In the genomic region with DNA sequence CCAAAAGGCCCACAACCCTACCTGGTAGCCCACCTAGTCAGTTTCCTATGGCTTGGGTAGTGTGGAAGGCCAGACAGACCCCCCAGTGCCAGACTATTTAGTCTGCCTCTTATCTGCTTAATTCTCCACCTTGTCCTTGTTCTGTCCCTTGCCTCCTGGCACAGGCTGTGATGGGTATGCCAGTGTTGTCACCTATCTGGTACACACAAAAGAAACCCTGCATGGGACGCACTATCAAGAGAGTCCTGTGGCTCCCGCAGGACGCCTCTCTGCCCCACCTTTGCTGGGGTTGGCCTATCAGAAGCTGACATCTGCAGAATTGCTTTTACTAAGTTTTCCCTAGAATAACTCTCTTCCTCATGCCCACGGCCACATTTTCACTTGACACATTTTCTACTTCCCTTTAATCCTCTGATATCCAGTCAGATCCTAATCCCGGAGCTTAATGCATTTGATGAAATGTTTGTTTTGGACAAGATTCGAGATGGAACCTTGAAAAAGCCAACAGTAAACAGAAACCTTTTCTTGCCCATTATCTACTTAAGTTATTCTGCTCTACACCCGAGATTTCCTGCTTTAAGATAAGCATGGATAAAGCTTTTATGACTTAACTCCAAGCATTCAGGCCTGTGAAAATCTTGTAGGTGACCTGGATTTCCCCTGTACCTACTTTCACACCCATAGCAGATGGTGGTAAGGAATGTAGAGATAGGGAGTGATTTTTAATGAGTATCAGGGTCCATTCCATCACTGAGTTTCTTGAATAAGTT, we compare ENCODE assay signal across 18 cellular contexts.
A peak's percentile ranks its signal among the peaks of the same experiment; 100 is the strongest.
DNase-seq lines count a peak whose midpoint lies in the region; ATAC-seq and TF ChIP-seq lines count a peak whose summit lies in the region.
"Had no signal": no experiment of that assay in that cellular context is flagged by ENCODE, and none has a peak within 500 bp of the region (broad histone marks: within the 10 kb centered on the region; RNA-seq: fewer than 3 reads in every experiment).

No MANE protein-coding gene starts in this region.

- H2AK5ac ChIP-seq in mesenchymal stem cell (ENCODE audit: low read length, severe bottlenecking): no peak overlapping the region

- 38% methylated on average over 6 of the region's 7 CpGs for WGBS in mesenchymal stem cell

- H3K4ac ChIP-seq in mesenchymal stem cell (ENCODE audit: low read depth in 1 of 2, low read length in 2 of 2): peak overlapping the region in 1 of 2 experiments; percentile 17

- ATAC-seq in Right ventricle myocardium superior (ENCODE audit: poor library complexity): peak; percentile 55
- ATAC-seq: K562 had no signal

- no peak overlapping the region for H3K4me2 ChIP-seq in mesenchymal stem cell (ENCODE audit: low read length, poor library complexity, severe bottlenecking)
- H3K4me2 ChIP-seq: PC-9 had no signal

- no peaks in the 10 kb centered on the region for H3K27me3 ChIP-seq in left ventricle myocardium inferior (ENCODE audit: low read depth)
- no peaks in the 10 kb centered on the region for H3K27me3 ChIP-seq in mesenchymal stem cell (ENCODE audit: control insufficient read depth in 1 of 2, insufficient read depth in 1 of 2, low read length in 2 of 2)

- H3K4me1 ChIP-seq in left ventricle myocardium inferior (peaks cover 12% of the 10 kb centered on the region), mesenchymal stem cell (ENCODE audit: control insufficient read depth, insufficient read depth, low read depth, low read length) (peaks cover 2% of the 10 kb centered on the region)

- no peaks in the 10 kb centered on the region for H3K9me3 Mint-ChIP-seq in type B pancreatic cell

- peak overlapping the region; percentile 49 for H2BK120ac ChIP-seq in mesenchymal stem cell (ENCODE audit: low read depth, low read length)

- no peaks in the 10 kb centered on the region for H3K36me3 Mint-ChIP-seq in type B pancreatic cell
- H3K36me3 Mint-ChIP-seq: CD14-positive monocyte had no signal

- H3K27me3 Mint-ChIP-seq in type B pancreatic cell: peaks cover 4% of the 10 kb centered on the region

- no peak overlapping the region for H3K9ac ChIP-seq in mesenchymal stem cell (ENCODE audit: low read length)

- no peaks in the 10 kb centered on the region for H3K79me1 ChIP-seq in mesenchymal stem cell (replicated peaks; ENCODE audit: low read length, poor library complexity, severe bottlenecking)

- DNase-seq in Right ventricle myocardium superior: peak; percentile 37
- DNase-seq in left ventricle myocardium inferior: no peak
- peak; percentile 10 for DNase-seq in astrocyte of the hippocampus (ENCODE audit: low read depth, low spot score)
- DNase-seq in mesenchymal stem cell: no peak
- no peak for DNase-seq in type B pancreatic cell (ENCODE audit: extremely low spot score, unreplicated experiment)
- no peak for DNase-seq in hepatic stellate cell (ENCODE audit: low spot score)
- DNase-seq in NCI-H1417 (lab: John Stamatoyannopoulos, UW): no peak
- no peak for DNase-seq in H4 (ENCODE audit: low spot score)
- DNase-seq: COR-L47, DMS79 treated with DMSO at 0.1 percent for 48 hours, NCI-H1048, NCI-H2107, NCI-H345, NCI-H526 treated with DMSO at 0.1 percent for 48 hours, PC-9 had no signal

- no peak overlapping the region for H3K14ac ChIP-seq in mesenchymal stem cell (ENCODE audit: low read length in 2 of 2)

- H2BK12ac ChIP-seq in mesenchymal stem cell (ENCODE audit: low read length in 2 of 2): no peak overlapping the region

- no peak overlapping the region for H3K4me3 Mint-ChIP-seq in type B pancreatic cell
- H3K4me3 Mint-ChIP-seq: CD14-positive monocyte had no signal

- H3K27ac Mint-ChIP-seq in type B pancreatic cell: peak overlapping the region; percentile 22
- H3K27ac Mint-ChIP-seq: CD14-positive monocyte had no signal

- H2BK15ac ChIP-seq in mesenchymal stem cell (ENCODE audit: low read depth, poor library complexity, severe bottlenecking): no peak overlapping the region

- no peaks in the 10 kb centered on the region for H3K36me3 ChIP-seq in left ventricle myocardium inferior
- H3K36me3 ChIP-seq in mesenchymal stem cell (ENCODE audit: control insufficient read depth in 1 of 2, insufficient read depth in 2 of 2, low read depth in 1 of 2, low read length in 2 of 2): no peaks in the 10 kb centered on the region

- no peak overlapping the region for H2BK5ac ChIP-seq in mesenchymal stem cell (ENCODE audit: low read depth, low read length, poor library complexity, severe bottlenecking)

- intact Hi-C loops in Right ventricle myocardium superior (cut with DNase I): no loop called here
- intact Hi-C loops in left ventricle myocardium inferior (cut with micrococcal nuclease): no loop called here

- H3K4me3 ChIP-seq in left ventricle myocardium inferior (no peak overlapping the region), mesenchymal stem cell (ENCODE audit: insufficient read depth in 1 of 2, low read depth in 1 of 2, low read length in 2 of 2) (no peak overlapping the region)
- H3K4me3 ChIP-seq: K562, PC-9 had no signal

- no peak overlapping the region for H4K91ac ChIP-seq in mesenchymal stem cell (ENCODE audit: low read length)

- TF ChIP-seq CTCF in left ventricle myocardium inferior (IDR thresholded peaks at IDR 0.05; ENCODE audit: borderline replicate concordance) (no peak), type B pancreatic cell (conservative IDR thresholded peaks at IDR 0.05) (no peak)

- H2AFZ ChIP-seq in mesenchymal stem cell (ENCODE audit: low read depth, low read length): no peak overlapping the region
- H2AFZ ChIP-seq: PC-9 had no signal

- peak overlapping the region in 1 of 2 experiments; percentile 17 for H3K18ac ChIP-seq in mesenchymal stem cell (ENCODE audit: low read depth in 1 of 2, low read length in 2 of 2)

- H3K23ac ChIP-seq in mesenchymal stem cell (ENCODE audit: low read length in 2 of 2): peak overlapping the region in 1 of 2 experiments; percentile 23

- H3K27ac ChIP-seq in left ventricle myocardium inferior (replicated peaks) (no peak overlapping the region), mesenchymal stem cell (ENCODE audit: low read length, poor library complexity, severe bottlenecking) (no peak overlapping the region)
- H3K27ac ChIP-seq: HL-60, PC-9 had no signal

- peaks cover 19% of the 10 kb centered on the region for H3K4me1 Mint-ChIP-seq in type B pancreatic cell (ENCODE audit: unreplicated experiment)
- H3K4me1 Mint-ChIP-seq: CD14-positive monocyte had no signal

- H3K9me3 ChIP-seq in left ventricle myocardium inferior (replicated peaks): no peaks in the 10 kb centered on the region
- H3K9me3 ChIP-seq in mesenchymal stem cell (ENCODE audit: control insufficient read depth, low read length): peaks cover 4% of the 10 kb centered on the region

- H4K8ac ChIP-seq in mesenchymal stem cell (ENCODE audit: low read length): peak overlapping the region; percentile 49

Comparison
In these comparisons a context has a peak if more than half of its experiments do, and no peak if none do; other contexts are left out.
1. DNase-seq: peak in Right ventricle myocardium superior (single experiment) and astrocyte of the hippocampus (single experiment); none in left ventricle myocardium inferior (single experiment), mesenchymal stem cell (single experiment), type B pancreatic cell (single experiment), hepatic stellate cell (single experiment), NCI-H1417 (0 of 3) and H4 (single experiment).